ENCODE assay signal across 22 cellular contexts in the genomic region with DNA sequence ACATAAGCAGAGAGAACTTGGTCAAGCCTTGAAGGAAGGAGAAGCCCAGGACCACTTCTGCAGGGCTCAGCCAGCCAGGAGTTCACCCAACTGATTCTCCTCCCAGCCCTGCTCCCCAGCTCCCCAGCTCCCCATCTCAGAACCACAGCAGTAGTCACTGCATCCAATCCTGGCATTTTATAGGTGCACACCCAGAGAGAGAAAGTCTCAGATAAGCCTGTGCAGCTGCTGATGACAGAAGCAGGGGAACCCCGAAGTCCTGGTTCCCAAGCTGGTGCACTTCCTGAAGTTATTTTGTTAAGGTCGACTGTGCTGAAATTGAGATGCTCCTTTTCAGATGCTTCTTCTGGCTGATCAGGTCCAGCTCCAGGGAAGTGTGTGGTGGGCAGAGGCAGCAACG. TPM values are rescaled to one million over a fixed set of nuclear protein-coding genes. Genes with fewer than 3 reads are reported as not detected.
"Had no signal": no experiment of that assay in that cellular context is flagged by ENCODE, and none has a peak within 500 bp of the region (broad histone marks: within the 10 kb centered on the region; RNA-seq: fewer than 3 reads in every experiment).

No MANE protein-coding gene starts in this region.

- H3K9me3 Mint-ChIP-seq: activated CD4-positive, alpha-beta T cell treated with anti-CD3 and anti-CD28 coated beads, Interleukin-2, amount 10 ng/mL, durations not matched to agents 24 days and 14 days; activated CD8-positive, alpha-beta T cell treated with anti-CD3 and anti-CD28 coated beads for 36 hours; activated naive CD4-positive, alpha-beta T cell treated with anti-CD3 and anti-CD28 coated beads for 36 hours; activated T-helper 2 cell treated with anti-CD3 and anti-CD28 coated beads, Interferon-gamma antibody, Interleukin-2, Interleukin-4, amounts not matched to agents 10 μg/mL and 5 μg/mL and 100 μg/mL, durations not matched to agents 14 hours and 24 hours and 36 hours; central memory CD8-positive, alpha-beta T cell; immature natural killer cell; natural killer cell treated with Interleukin-12 subunit alpha and Interleukin-12 subunit beta and Interleukin-15 and Interleukin-18, amount 100 ng/mL, for 72 hours had no signal

- H3K27ac ChIP-seq: brain microvascular endothelial cell, thyroid gland had no signal

- H3K4me3 Mint-ChIP-seq: activated CD4-positive, alpha-beta T cell treated with anti-CD3 and anti-CD28 coated beads, Interleukin-2, amount 10 ng/mL, durations not matched to agents 24 days and 14 days; activated CD8-positive, alpha-beta T cell treated with anti-CD3 and anti-CD28 coated beads for 36 hours; activated naive CD4-positive, alpha-beta T cell treated with anti-CD3 and anti-CD28 coated beads for 36 hours; central memory CD8-positive, alpha-beta T cell; immature natural killer cell; mesothelial cell of epicardium; natural killer cell treated with Interleukin-12 subunit alpha and Interleukin-12 subunit beta and Interleukin-15 and Interleukin-18, amount 100 ng/mL, for 72 hours had no signal

- ATAC-seq: natural killer cell treated with Interleukin-12 subunit alpha and Interleukin-12 subunit beta and Interleukin-15 and Interleukin-18, amount 100 ng/mL, for 72 hours had no signal

- H3K4me1 Mint-ChIP-seq: central memory CD8-positive, alpha-beta T cell; immature natural killer cell had no signal

- H3K36me3 ChIP-seq: brain microvascular endothelial cell, esophagus muscularis mucosa, heart right ventricle, thyroid gland had no signal

- H3K4me1 ChIP-seq: thyroid gland had no signal

- H3K9me3 ChIP-seq: esophagus muscularis mucosa, heart right ventricle, thyroid gland had no signal

- H3K27ac Mint-ChIP-seq: activated CD4-positive, alpha-beta T cell treated with anti-CD3 and anti-CD28 coated beads, Interleukin-2, amount 10 ng/mL, durations not matched to agents 24 days and 14 days; activated CD8-positive, alpha-beta T cell treated with anti-CD3 and anti-CD28 coated beads for 36 hours; activated naive CD4-positive, alpha-beta T cell treated with anti-CD3 and anti-CD28 coated beads for 36 hours; activated T-helper 2 cell treated with anti-CD3 and anti-CD28 coated beads, Interferon-gamma antibody, Interleukin-2, Interleukin-4, amounts not matched to agents 10 μg/mL and 5 μg/mL and 100 μg/mL, durations not matched to agents 14 hours and 24 hours and 36 hours; mesothelial cell of epicardium had no signal

- H3K27me3 Mint-ChIP-seq: natural killer cell treated with Interleukin-12 subunit alpha and Interleukin-12 subunit beta and Interleukin-15 and Interleukin-18, amount 100 ng/mL, for 72 hours had no signal

- H3K36me3 Mint-ChIP-seq: mesothelial cell of epicardium; natural killer cell treated with Interleukin-12 subunit alpha and Interleukin-12 subunit beta and Interleukin-15 and Interleukin-18, amount 100 ng/mL, for 72 hours had no signal

- H3K27me3 ChIP-seq: brain microvascular endothelial cell, esophagus muscularis mucosa, thyroid gland had no signal

- DNase-seq: activated CD4-positive, alpha-beta T cell treated with anti-CD3 and anti-CD28 coated beads, Interleukin-2, amount 10 ng/mL, durations not matched to agents 24 days and 14 days; activated CD4-positive, CD25-positive, alpha-beta regulatory T cell; activated CD8-positive, alpha-beta T cell treated with anti-CD3 and anti-CD28 coated beads for 36 hours; activated naive CD4-positive, alpha-beta T cell treated with anti-CD3 and anti-CD28 coated beads for 36 hours; activated T-cell treated with anti-CD3 and anti-CD28 coated beads, Interleukin-2, amount 50 U/mL, for 1 hour; brain microvascular endothelial cell; effector CD8-positive, alpha-beta T cell; heart right ventricle; immature natural killer cell; stimulated activated CD4-positive, alpha-beta T cell treated with anti-CD3 and anti-CD28 coated beads, Interleukin-1b, Interleukin-23, amount 100 ng/mL, for 48 hours; stimulated activated CD8-positive, alpha-beta memory T cell treated with anti-CD3 and anti-CD28 coated beads, Interleukin-4, amount 100 ng/mL, for 48 hours; stimulated activated naive CD4-positive, alpha-beta T cell treated with Interleukin-2 at 50 U/mL for 16 hours; T-helper 1 cell; T1000; thyroid gland had no signal

- H3K4me3 ChIP-seq: esophagus muscularis mucosa, heart right ventricle, thyroid gland had no signal

RNA-seq across cellular contexts. Expression of gene RNF112, which starts 6.6 kb away (rescaled TPM):
- total RNA-seq: renal cortical epithelial cell had no signal
- polyA plus RNA-seq: immature natural killer cell had no signal

RNA-seq across cellular contexts. Expression of gene MFAP4, which starts 30.6 kb away (rescaled TPM):
- total RNA-seq: activated CD4-positive, alpha-beta T cell treated with anti-CD3 and anti-CD28 coated beads, Interleukin-2, amount 10 ng/mL, durations not matched to agents 24 days and 14 days; activated naive CD4-positive, alpha-beta T cell treated with anti-CD3 and anti-CD28 coated beads for 36 hours; activated T-helper 2 cell treated with anti-CD3 and anti-CD28 coated beads, Interferon-gamma antibody, Interleukin-2, Interleukin-4, amounts not matched to agents 10 μg/mL and 5 μg/mL and 100 μg/mL, durations not matched to agents 14 hours and 24 hours and 36 hours; endothelial cell of umbilical vein; natural killer cell treated with Interleukin-12 subunit alpha and Interleukin-12 subunit beta and Interleukin-15 and Interleukin-18, amount 100 ng/mL, for 72 hours had no signal
- polyA plus RNA-seq: endothelial cell of umbilical vein had no signal
